ENCODE assay signal across 25 cellular contexts in the genomic region with DNA sequence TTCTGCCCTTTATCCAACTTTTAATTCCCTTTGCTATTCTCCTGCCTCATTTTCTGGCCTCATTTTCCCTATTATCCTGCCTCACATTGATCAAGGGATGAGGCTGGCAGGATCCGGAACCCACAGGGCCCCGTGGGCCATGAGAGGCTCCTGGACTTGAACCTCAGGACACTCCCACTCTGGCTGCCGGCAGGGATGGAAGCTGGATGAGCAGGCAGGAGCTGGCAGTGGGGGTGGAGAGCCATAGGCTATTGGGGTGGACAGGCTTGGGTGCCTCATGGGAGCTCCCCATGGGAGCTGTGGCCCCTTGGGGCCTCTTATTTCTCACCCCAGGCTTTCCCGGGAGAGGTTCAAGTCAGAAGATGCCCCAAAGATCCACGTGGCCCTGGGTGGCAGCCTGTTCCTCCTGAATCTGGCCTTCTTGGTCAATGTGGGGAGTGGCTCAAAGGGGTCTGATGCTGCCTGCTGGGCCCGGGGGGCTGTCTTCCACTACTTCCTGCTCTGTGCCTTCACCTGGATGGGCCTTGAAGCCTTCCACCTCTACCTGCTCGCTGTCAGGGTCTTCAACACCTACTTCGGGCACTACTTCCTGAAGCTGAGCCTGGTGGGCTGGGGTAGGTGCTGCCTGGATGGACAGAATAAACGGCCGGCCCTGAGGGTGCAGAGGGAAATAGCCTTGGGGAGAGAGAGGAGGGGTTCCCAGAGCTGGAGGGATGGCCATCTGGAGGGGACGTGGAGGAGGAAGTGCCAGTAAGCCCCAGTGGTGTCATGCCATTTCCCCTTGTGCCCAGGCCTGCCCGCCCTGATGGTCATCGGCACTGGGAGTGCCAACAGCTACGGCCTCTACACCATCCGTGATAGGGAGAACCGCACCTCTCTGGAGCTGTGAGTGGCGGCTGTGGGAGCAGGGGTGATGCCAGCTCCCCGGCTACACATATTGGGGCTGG. TPM values are rescaled to one million over a fixed set of nuclear protein-coding genes. Genes with fewer than 3 reads are reported as not detected.
"Had no signal": no experiment of that assay in that cellular context is flagged by ENCODE, and none has a peak within 500 bp of the region (broad histone marks: within the 10 kb centered on the region; RNA-seq: fewer than 3 reads in every experiment).

No MANE protein-coding gene starts in this region.

- H3K27ac ChIP-seq: heart left ventricle, thoracic aorta had no signal

- H3K4me1 ChIP-seq: heart left ventricle had no signal

- H3K27me3 ChIP-seq: heart left ventricle had no signal

- H3K36me3 ChIP-seq: heart left ventricle, thoracic aorta had no signal

- H3K4me3 ChIP-seq: heart left ventricle, lung, thoracic aorta had no signal

- DNase-seq: activated B cell treated with CpG ODN at 0.5 μM for 24 hours; activated CD4-positive, alpha-beta T cell treated with anti-CD3 and anti-CD28 coated beads, Interleukin-2, amount 50 U/mL, for 1 hour; activated naive CD4-positive, alpha-beta T cell treated with anti-CD3 and anti-CD28 coated beads for 36 hours; activated T-cell treated with anti-CD3 and anti-CD28 coated beads for 4 hours; activated T-cell treated with anti-CD3 and anti-CD28 coated beads, Interleukin-2, amount 50 U/mL, for 72 hours; amniotic stem cell; endodermal cell; foreskin fibroblast; heart left ventricle; hypothalamus; kidney glomerular epithelial cell; naive B cell; nephron progenitor cell; occipital lobe; right cardiac atrium; stimulated activated CD4-positive, alpha-beta T cell treated with anti-CD3 and anti-CD28 coated beads, Interleukin-2, amount 100 ng/mL, for 48 hours; T-helper 1 cell; trophoblast cell had no signal

- ATAC-seq: activated T-cell treated with anti-CD3 and anti-CD28 coated beads, Interleukin-2, amount 50 U/mL, for 72 hours; esophagus mucosa; heart left ventricle; left lobe of liver; right cardiac atrium had no signal

- FAIRE-seq: urothelium cell line had no signal

- H3K9me3 ChIP-seq: heart left ventricle, thoracic aorta had no signal

RNA-seq across cellular contexts. Expression of a gene that starts 10.7 kb away (rescaled TPM):
- total RNA-seq: activated B cell treated with CpG ODN at 0.5 μM for 24 hours, esophagus mucosa, mesenteric fat pad, right cardiac atrium, thoracic aorta had no signal
- polyA plus RNA-seq: heart left ventricle, right cardiac atrium had no signal

RNA-seq across cellular contexts. Expression of a gene that starts 15.8 kb away (rescaled TPM):
- total RNA-seq: activated B cell treated with CpG ODN at 0.5 μM for 24 hours, endodermal cell, pulmonary artery endothelial cell had no signal
